Comparison of ENCODE assay signal across 9 cellular contexts in genomic region chr13:30340367-30341184, GRCh38. TPM values are rescaled to one million over a fixed set of nuclear protein-coding genes. Genes with fewer than 3 reads are reported as not detected.
A peak's percentile ranks its signal among the peaks of the same experiment; 100 is the strongest.
DNase-seq lines count a peak whose midpoint lies in the region; ATAC-seq and TF ChIP-seq lines count a peak whose summit lies in the region.
"Had no signal": no experiment of that assay in that cellular context is flagged by ENCODE, and none has a peak within 500 bp of the region (broad histone marks: within the 10 kb centered on the region; RNA-seq: fewer than 3 reads in every experiment).

No MANE protein-coding gene starts in this region.

- DNase-seq in AG08395 (ENCODE audit: low spot score) (peak; percentile 93), OCI-M1 (lab: John Stamatoyannopoulos, UW) (peak; percentile 61), fibroblast of lung (ENCODE audit: low read depth in 2 of 2) (peak; percentile 87 to 92), neuronal stem cell (ENCODE audit: low spot score) (no peak), OCI-LY7 (ENCODE audit: low spot score) (no peak), D341Med (ENCODE audit: low spot score) (no peak), progenitor cell of endocrine pancreas (ENCODE audit: low spot score, unreplicated experiment) (no peak)
- no peak for DNase-seq in naive thymus-derived CD8-positive, alpha-beta T cell
- DNase-seq: stimulated activated CD4-positive, alpha-beta T cell treated with anti-CD3 and anti-CD28 coated beads, Interleukin-2, amount 100 ng/mL, for 48 hours had no signal

- no peaks in the 10 kb centered on the region for H4K20me1 ChIP-seq in fibroblast of lung (ENCODE audit: control insufficient read depth, extremely low read depth, insufficient read depth, low read length)
- no peaks in the 10 kb centered on the region for H4K20me1 ChIP-seq in OCI-LY7 (ENCODE audit: insufficient read depth, low read length)

- CTCF ChIA-PET in OCI-LY7 (lab: Charles Lee; ENCODE audit: unreplicated experiment), result interaction anchor here (2.1 kb wide), 1 partner anchor 12 kb away, joined by 6 read pairs; no protein-coding TSS in a partner anchor

- no peak overlapping the region for H3K4ac ChIP-seq in neuronal stem cell (ENCODE audit: low read length)

- intact Hi-C loops in OCI-LY7 (cut with micrococcal nuclease; ENCODE audit: unreplicated experiment), result no loop called here

- no CpG with 5 or more reads among the region's 9 CpGs for WGBS in neuronal stem cell (ENCODE audit: extremely low coverage in 2 of 2, insufficient read length in 2 of 2, insufficient replicate concordance in 1 of 2), 2 donors

- peaks cover 0 to 5% (median 0%) of the 10 kb centered on the region in 5 donors for H3K27me3 Mint-ChIP-seq in naive thymus-derived CD8-positive, alpha-beta T cell
- no peaks in the 10 kb centered on the region for H3K27me3 Mint-ChIP-seq in progenitor cell of endocrine pancreas

- H3K36me3 ChIP-seq in fibroblast of lung (ENCODE audit: control insufficient read depth, insufficient read depth, low read length) (no peaks in the 10 kb centered on the region), neuronal stem cell (replicated peaks in 1 of 2; ENCODE audit: control insufficient read depth in 2 of 2, insufficient read depth in 2 of 2, low read length in 2 of 2) (no peaks in the 10 kb centered on the region), OCI-LY7 (ENCODE audit: insufficient read depth, low read length) (peaks cover 63% of the 10 kb centered on the region)

- no peak overlapping the region for H3K14ac ChIP-seq in neuronal stem cell (ENCODE audit: low read length)

- no peaks in the 10 kb centered on the region for H3K9me3 ChIP-seq in fibroblast of lung (ENCODE audit: control insufficient read depth, insufficient read depth, low read depth, low read length)
- no peaks in the 10 kb centered on the region for H3K9me3 ChIP-seq in neuronal stem cell (replicated peaks in 1 of 2; ENCODE audit: control insufficient read depth in 2 of 2, insufficient read depth in 1 of 2, low read depth in 1 of 2, low read length in 2 of 2)
- no peaks in the 10 kb centered on the region for H3K9me3 ChIP-seq in OCI-LY7 (ENCODE audit: low read length)

- H2BK120ac ChIP-seq in neuronal stem cell (ENCODE audit: low read depth, low read length), result no peak overlapping the region

- BruUV-seq in OCI-LY7 (replicated peaks; lab: Mats Ljungman, UMichigan), result no TSS peak

- H3K4me2 ChIP-seq in fibroblast of lung (ENCODE audit: extremely low read depth, insufficient read depth, low read length) (peak overlapping the region; percentile 81), neuronal stem cell (ENCODE audit: insufficient read depth, low read length, poor library complexity, severe bottlenecking) (no peak overlapping the region), OCI-LY7 (ENCODE audit: low read length) (no peak overlapping the region)

- no peak overlapping the region for H4K8ac ChIP-seq in neuronal stem cell (ENCODE audit: low read depth, low read length)

- H3K27me3 ChIP-seq in fibroblast of lung (ENCODE audit: control insufficient read depth, insufficient read depth, low read length), result no peaks in the 10 kb centered on the region
- H3K27me3 ChIP-seq in neuronal stem cell (ENCODE audit: control insufficient read depth in 3 of 3, insufficient read depth in 3 of 3, low read depth in 1 of 3, low read length in 3 of 3), result no peaks in the 10 kb centered on the region

- no peak for TF ChIP-seq CTCF in fibroblast of lung (conservative IDR thresholded peaks at IDR 0.05 in 1 of 2, IDR thresholded peaks at IDR 0.05 in 1 of 2; ENCODE audit: low read depth in 1 of 2, low read length in 2 of 2)
- TF ChIP-seq CTCF in OCI-LY7 (conservative IDR thresholded peaks at IDR 0.05; ENCODE audit: low read length), result no peak
- no peak for TF ChIP-seq CTCF in progenitor cell of endocrine pancreas (IDR thresholded peaks at IDR 0.05; ENCODE audit: unreplicated experiment)

- no peak overlapping the region for H4K91ac ChIP-seq in neuronal stem cell (ENCODE audit: low read depth, low read length, poor library complexity)

- H3K4me1 ChIP-seq in fibroblast of lung (ENCODE audit: control insufficient read depth, extremely low read depth, insufficient read depth, low read length), result peaks cover 22% of the 10 kb centered on the region
- H3K4me1 ChIP-seq in neuronal stem cell (ENCODE audit: control insufficient read depth in 2 of 2, insufficient read depth in 1 of 2, low read depth in 1 of 2, low read length in 2 of 2), result peaks cover 0 to 8% of the 10 kb centered on the region in 2 donors
- peaks cover 22% of the 10 kb centered on the region for H3K4me1 ChIP-seq in OCI-LY7 (ENCODE audit: insufficient read depth, low read length, poor library complexity, severe bottlenecking)

- H3K4me3 Mint-ChIP-seq in naive thymus-derived CD8-positive, alpha-beta T cell, result no peak overlapping the region
- H3K4me3 Mint-ChIP-seq in progenitor cell of endocrine pancreas (ENCODE audit: low read depth), result no peak overlapping the region

- no peaks in the 10 kb centered on the region for H3K79me2 ChIP-seq in fibroblast of lung (ENCODE audit: control insufficient read depth, insufficient read depth, low read length)
- no peaks in the 10 kb centered on the region; the same call in 1 of the 2 replicates for H3K79me2 ChIP-seq in OCI-LY7 (ENCODE audit: insufficient read depth, low read depth, low read length)

- H3K23ac ChIP-seq in neuronal stem cell (ENCODE audit: low read depth, low read length, poor library complexity), result no peak overlapping the region

- H3K9ac ChIP-seq in fibroblast of lung (ENCODE audit: insufficient read depth, low read length), result no peak overlapping the region
- peak overlapping the region; percentile 5 for H3K9ac ChIP-seq in neuronal stem cell (ENCODE audit: low read depth, low read length, poor library complexity)

- H3K18ac ChIP-seq in neuronal stem cell (ENCODE audit: low read length), result no peak overlapping the region

- H2BK12ac ChIP-seq in neuronal stem cell (ENCODE audit: low read length), result no peak overlapping the region

- peaks cover 3% of the 10 kb centered on the region for H3K79me1 ChIP-seq in neuronal stem cell (ENCODE audit: low read depth, low read length)

- peaks cover 10 to 38% (median 32%) of the 10 kb centered on the region in 4 donors for H3K4me1 Mint-ChIP-seq in naive thymus-derived CD8-positive, alpha-beta T cell
- H3K4me1 Mint-ChIP-seq in progenitor cell of endocrine pancreas (ENCODE audit: low read depth), result peaks cover 2% of the 10 kb centered on the region

- H2AFZ ChIP-seq in fibroblast of lung (ENCODE audit: low read length) (peak overlapping the region; percentile 4), neuronal stem cell (ENCODE audit: low read length) (peak overlapping the region; percentile 56), OCI-LY7 (ENCODE audit: low read length) (no peak overlapping the region)

- H2BK5ac ChIP-seq in neuronal stem cell (ENCODE audit: low read length), result no peak overlapping the region

- H3K27ac Mint-ChIP-seq in naive thymus-derived CD8-positive, alpha-beta T cell, result no peak overlapping the region
- H3K27ac Mint-ChIP-seq in progenitor cell of endocrine pancreas, result no peak overlapping the region

- H3K9me3 Mint-ChIP-seq in naive thymus-derived CD8-positive, alpha-beta T cell, result no peaks in the 10 kb centered on the region
- H3K9me3 Mint-ChIP-seq in progenitor cell of endocrine pancreas (ENCODE audit: low read depth), result no peaks in the 10 kb centered on the region

- H3K9me2 ChIP-seq in OCI-LY7 (ENCODE audit: insufficient read depth, low read length), result no peaks in the 10 kb centered on the region

- H3K4me3 ChIP-seq in fibroblast of lung (replicated peaks in 1 of 4; ENCODE audit: control extremely low read depth in 1 of 4, insufficient read depth in 1 of 4, low read depth in 3 of 4, low read length in 4 of 4) (peak overlapping the region in 2 of 4 experiments; percentile 16 to 38), neuronal stem cell (ENCODE audit: low read length in 2 of 2) (no peak overlapping the region), OCI-LY7 (ENCODE audit: low read depth, low read length, poor library complexity, severe bottlenecking) (no peak overlapping the region)

- no peak overlapping the region for H2AK5ac ChIP-seq in neuronal stem cell (ENCODE audit: low read depth, low read length)

- peak overlapping the region; percentile 53 for H3K27ac ChIP-seq in fibroblast of lung (ENCODE audit: insufficient read depth, low read length)
- H3K27ac ChIP-seq in neuronal stem cell (replicated peaks; ENCODE audit: low read length), result no peak overlapping the region
- no peak overlapping the region for H3K27ac ChIP-seq in OCI-LY7 (ENCODE audit: low read depth, low read length, poor library complexity, severe bottlenecking)

- H2BK15ac ChIP-seq in neuronal stem cell (ENCODE audit: low read length), result no peak overlapping the region

- ATAC-seq in naive thymus-derived CD8-positive, alpha-beta T cell, result no peak

- POLR2A ChIA-PET in naive thymus-derived CD8-positive, alpha-beta T cell (lab: Charles Lee), result no interaction called here
- POLR2A ChIA-PET in OCI-LY7 (lab: Charles Lee), result interaction anchor here (2.6 kb wide), 1 partner anchor 11 kb away, joined by 22 read pairs; no protein-coding TSS in a partner anchor

- H3K36me3 Mint-ChIP-seq in naive thymus-derived CD8-positive, alpha-beta T cell, result peaks cover 0 to 2% (median 0%) of the 10 kb centered on the region in 3 donors
- no peaks in the 10 kb centered on the region for H3K36me3 Mint-ChIP-seq in progenitor cell of endocrine pancreas (ENCODE audit: insufficient read depth)

RNA-seq across cellular contexts. Expression of gene KATNAL1, which starts 33.2 kb away (rescaled TPM):
- total RNA-seq in fibroblast of lung (19.3 and 32.7 TPM in 2 replicates), OCI-LY7 (2022) (33.2 and 34.5 TPM in 2 replicates), progenitor cell of endocrine pancreas (22.7 and 25.9 TPM in 2 replicates)
- polyA plus RNA-seq in fibroblast of lung, result 24.0 and 24.8 TPM in 2 replicates
- 14.0 and 15.7 TPM in 2 replicates for polyA plus RNA-seq in fibroblast of lung (2012)
- polyA minus RNA-seq in fibroblast of lung (ENCODE audit: low replicate concordance), result 6.0 and 6.7 TPM in 2 replicates
- 5.1 TPM for polyA plus RNA-seq in neuronal stem cell (2013, experiment 1 of 2)
- polyA plus RNA-seq in neuronal stem cell (2013, experiment 2 of 2), result 5.1 TPM
- total RNA-seq in naive thymus-derived CD8-positive, alpha-beta T cell, result 1 to 10 TPM; 1.5 to 1.7 TPM
- under 1 TPM; 0.25 to 0.95 (median 0.61) TPM for polyA plus RNA-seq in naive thymus-derived CD8-positive, alpha-beta T cell
- total RNA-seq in OCI-LY7 (2014; rRNA removed; shearing (Covaris generic)), result 13.9 and 25.5 TPM in 2 replicates

Comparison
In these comparisons a context has a peak if more than half of its experiments do, and no peak if none do; other contexts are left out.
1. DNase-seq: peak in AG08395 (single experiment), OCI-M1 (single experiment) and fibroblast of lung (2 of 2); none in neuronal stem cell (single experiment), naive thymus-derived CD8-positive, alpha-beta T cell (0 of 10), OCI-LY7 (single experiment), D341Med (single experiment) and progenitor cell of endocrine pancreas (single experiment).